Comparison of ENCODE assay signal across 2 cellular contexts in the genomic region with DNA sequence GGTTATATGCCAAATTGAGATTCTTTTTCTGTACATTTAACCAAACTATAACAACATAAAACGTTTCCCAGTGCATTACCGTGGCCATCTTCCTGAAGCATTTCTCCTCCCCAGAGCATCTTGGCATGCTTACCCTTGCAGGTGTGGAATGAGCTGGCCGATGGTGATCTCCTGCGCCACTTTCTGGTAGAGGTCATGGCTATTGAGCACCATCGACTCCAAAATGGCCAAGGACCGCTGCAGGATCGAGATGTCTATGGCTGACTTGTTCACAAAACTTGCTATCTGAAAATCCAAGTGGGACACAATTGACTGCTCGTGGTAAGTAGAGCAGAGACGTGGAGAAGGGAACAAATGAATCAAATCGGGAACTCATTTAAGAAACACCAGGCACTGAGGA.
TF ChIP-seq lines count a peak whose summit lies in the region.

No MANE protein-coding gene starts in this region.

TF ChIP-seq in GM23338, 12 proteins besides CTCF, POLR2A, EP300 and RAD21 (continued from another document):
- TF ChIP-seq, protein P1, sequence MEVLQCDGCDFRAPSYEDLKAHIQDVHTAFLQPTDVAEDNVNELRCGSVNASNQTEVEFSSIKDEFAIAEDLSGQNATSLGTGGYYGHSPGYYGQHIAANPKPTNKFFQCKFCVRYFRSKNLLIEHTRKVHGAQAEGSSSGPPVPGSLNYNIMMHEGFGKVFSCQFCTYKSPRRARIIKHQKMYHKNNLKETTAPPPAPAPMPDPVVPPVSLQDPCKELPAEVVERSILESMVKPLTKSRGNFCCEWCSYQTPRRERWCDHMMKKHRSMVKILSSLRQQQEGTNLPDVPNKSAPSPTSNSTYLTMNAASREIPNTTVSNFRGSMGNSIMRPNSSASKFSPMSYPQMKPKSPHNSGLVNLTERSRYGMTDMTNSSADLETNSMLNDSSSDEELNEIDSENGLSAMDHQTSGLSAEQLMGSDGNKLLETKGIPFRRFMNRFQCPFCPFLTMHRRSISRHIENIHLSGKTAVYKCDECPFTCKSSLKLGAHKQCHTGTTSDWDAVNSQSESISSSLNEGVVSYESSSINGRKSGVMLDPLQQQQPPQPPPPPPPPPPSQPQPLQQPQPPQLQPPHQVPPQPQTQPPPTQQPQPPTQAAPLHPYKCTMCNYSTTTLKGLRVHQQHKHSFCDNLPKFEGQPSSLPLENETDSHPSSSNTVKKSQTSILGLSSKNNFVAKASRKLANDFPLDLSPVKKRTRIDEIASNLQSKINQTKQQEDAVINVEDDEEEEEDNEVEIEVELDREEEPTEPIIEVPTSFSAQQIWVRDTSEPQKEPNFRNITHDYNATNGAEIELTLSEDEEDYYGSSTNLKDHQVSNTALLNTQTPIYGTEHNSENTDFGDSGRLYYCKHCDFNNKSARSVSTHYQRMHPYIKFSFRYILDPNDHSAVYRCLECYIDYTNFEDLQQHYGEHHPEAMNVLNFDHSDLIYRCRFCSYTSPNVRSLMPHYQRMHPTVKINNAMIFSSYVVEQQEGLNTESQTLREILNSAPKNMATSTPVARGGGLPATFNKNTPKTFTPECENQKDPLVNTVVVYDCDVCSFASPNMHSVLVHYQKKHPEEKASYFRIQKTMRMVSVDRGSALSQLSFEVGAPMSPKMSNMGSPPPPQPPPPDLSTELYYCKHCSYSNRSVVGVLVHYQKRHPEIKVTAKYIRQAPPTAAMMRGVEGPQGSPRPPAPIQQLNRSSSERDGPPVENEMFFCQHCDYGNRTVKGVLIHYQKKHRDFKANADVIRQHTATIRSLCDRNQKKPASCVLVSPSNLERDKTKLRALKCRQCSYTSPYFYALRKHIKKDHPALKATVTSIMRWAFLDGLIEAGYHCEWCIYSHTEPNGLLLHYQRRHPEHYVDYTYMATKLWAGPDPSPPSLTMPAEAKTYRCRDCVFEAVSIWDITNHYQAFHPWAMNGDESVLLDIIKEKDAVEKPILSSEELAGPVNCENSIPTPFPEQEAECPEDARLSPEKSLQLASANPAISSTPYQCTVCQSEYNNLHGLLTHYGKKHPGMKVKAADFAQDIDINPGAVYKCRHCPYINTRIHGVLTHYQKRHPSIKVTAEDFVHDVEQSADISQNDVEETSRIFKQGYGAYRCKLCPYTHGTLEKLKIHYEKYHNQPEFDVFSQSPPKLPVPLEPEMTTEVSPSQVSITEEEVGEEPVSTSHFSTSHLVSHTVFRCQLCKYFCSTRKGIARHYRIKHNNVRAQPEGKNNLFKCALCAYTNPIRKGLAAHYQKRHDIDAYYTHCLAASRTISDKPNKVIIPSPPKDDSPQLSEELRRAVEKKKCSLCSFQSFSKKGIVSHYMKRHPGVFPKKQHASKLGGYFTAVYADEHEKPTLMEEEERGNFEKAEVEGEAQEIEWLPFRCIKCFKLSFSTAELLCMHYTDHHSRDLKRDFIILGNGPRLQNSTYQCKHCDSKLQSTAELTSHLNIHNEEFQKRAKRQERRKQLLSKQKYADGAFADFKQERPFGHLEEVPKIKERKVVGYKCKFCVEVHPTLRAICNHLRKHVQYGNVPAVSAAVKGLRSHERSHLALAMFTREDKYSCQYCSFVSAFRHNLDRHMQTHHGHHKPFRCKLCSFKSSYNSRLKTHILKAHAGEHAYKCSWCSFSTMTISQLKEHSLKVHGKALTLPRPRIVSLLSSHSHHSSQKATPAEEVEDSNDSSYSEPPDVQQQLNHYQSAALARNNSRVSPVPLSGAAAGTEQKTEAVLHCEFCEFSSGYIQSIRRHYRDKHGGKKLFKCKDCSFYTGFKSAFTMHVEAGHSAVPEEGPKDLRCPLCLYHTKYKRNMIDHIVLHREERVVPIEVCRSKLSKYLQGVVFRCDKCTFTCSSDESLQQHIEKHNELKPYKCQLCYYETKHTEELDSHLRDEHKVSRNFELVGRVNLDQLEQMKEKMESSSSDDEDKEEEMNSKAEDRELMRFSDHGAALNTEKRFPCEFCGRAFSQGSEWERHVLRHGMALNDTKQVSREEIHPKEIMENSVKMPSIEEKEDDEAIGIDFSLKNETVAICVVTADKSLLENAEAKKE (CRISPR knock-in tag; IDR thresholded peaks at IDR 0.05), result no peak
- TF ChIP-seq, protein P2, sequence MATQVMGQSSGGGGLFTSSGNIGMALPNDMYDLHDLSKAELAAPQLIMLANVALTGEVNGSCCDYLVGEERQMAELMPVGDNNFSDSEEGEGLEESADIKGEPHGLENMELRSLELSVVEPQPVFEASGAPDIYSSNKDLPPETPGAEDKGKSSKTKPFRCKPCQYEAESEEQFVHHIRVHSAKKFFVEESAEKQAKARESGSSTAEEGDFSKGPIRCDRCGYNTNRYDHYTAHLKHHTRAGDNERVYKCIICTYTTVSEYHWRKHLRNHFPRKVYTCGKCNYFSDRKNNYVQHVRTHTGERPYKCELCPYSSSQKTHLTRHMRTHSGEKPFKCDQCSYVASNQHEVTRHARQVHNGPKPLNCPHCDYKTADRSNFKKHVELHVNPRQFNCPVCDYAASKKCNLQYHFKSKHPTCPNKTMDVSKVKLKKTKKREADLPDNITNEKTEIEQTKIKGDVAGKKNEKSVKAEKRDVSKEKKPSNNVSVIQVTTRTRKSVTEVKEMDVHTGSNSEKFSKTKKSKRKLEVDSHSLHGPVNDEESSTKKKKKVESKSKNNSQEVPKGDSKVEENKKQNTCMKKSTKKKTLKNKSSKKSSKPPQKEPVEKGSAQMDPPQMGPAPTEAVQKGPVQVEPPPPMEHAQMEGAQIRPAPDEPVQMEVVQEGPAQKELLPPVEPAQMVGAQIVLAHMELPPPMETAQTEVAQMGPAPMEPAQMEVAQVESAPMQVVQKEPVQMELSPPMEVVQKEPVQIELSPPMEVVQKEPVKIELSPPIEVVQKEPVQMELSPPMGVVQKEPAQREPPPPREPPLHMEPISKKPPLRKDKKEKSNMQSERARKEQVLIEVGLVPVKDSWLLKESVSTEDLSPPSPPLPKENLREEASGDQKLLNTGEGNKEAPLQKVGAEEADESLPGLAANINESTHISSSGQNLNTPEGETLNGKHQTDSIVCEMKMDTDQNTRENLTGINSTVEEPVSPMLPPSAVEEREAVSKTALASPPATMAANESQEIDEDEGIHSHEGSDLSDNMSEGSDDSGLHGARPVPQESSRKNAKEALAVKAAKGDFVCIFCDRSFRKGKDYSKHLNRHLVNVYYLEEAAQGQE (IDR thresholded peaks at IDR 0.05; ENCODE audit: unreplicated experiment), result no peak
- TF ChIP-seq STAT1 (IDR thresholded peaks at IDR 0.05; ENCODE audit: unreplicated experiment), result no peak
- no peak for TF ChIP-seq JUNB (IDR thresholded peaks at IDR 0.05; ENCODE audit: unreplicated experiment)
- TF ChIP-seq ZNF114 (CRISPR knock-in tag; IDR thresholded peaks at IDR 0.05), result no peak
- TF ChIP-seq EZH2 (IDR thresholded peaks at IDR 0.05; ENCODE audit: low read depth, unreplicated experiment), result no peak
- no peak for TF ChIP-seq ZNF331 (CRISPR knock-in tag; IDR thresholded peaks at IDR 0.05; ENCODE audit: low read depth)
- TF ChIP-seq, protein P3, sequence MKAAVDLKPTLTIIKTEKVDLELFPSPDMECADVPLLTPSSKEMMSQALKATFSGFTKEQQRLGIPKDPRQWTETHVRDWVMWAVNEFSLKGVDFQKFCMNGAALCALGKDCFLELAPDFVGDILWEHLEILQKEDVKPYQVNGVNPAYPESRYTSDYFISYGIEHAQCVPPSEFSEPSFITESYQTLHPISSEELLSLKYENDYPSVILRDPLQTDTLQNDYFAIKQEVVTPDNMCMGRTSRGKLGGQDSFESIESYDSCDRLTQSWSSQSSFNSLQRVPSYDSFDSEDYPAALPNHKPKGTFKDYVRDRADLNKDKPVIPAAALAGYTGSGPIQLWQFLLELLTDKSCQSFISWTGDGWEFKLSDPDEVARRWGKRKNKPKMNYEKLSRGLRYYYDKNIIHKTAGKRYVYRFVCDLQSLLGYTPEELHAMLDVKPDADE (IDR thresholded peaks at IDR 0.05), result no peak
- no peak for TF ChIP-seq POLR2AphosphoS5 (IDR thresholded peaks at IDR 0.05; ENCODE audit: low read depth)
- no peak for TF ChIP-seq EZH2phosphoT487 (IDR thresholded peaks at IDR 0.05; ENCODE audit: unreplicated experiment)
TF ChIP-seq in GM23338: peak in this region for 0.

TF ChIP-seq in WTC11, 78 proteins besides CTCF, POLR2A, EP300 and RAD21 (continued from another document):
- TF ChIP-seq, protein P4, sequence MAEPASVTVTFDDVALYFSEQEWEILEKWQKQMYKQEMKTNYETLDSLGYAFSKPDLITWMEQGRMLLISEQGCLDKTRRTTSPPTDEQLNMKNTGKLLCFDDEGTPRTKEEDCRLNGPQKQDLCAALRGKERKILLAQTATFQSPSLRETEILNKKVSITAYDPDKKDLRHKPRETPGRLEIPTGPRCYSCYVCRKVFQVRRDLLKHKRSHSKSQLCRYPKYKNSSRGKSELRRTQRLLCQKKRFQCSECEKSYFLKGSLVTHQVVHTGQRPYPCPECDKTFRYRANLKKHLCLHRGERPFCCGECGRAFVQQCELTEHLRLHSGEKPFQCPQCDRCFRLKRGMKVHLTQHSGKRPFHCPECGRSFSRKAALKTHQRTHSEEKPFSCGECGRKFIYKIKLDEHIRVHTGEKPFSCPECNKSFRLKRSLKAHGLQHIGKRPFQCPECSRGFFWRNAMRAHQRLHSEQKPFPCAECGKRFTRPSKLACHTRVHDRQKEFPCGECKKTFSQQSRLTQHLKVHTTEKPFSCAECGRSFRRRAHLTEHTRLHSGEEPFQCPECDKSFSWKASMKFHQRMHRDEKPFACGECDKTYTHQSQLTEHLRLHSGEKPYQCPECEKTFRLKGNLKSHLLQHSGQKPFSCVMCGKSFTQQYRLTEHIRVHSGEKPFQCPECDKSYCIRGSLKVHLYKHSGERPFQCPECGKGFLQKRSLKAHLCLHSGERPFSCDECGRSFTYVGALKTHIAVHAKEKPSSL (CRISPR knock-in tag; conservative IDR thresholded peaks at IDR 0.05), result no peak
- TF ChIP-seq, protein P5, sequence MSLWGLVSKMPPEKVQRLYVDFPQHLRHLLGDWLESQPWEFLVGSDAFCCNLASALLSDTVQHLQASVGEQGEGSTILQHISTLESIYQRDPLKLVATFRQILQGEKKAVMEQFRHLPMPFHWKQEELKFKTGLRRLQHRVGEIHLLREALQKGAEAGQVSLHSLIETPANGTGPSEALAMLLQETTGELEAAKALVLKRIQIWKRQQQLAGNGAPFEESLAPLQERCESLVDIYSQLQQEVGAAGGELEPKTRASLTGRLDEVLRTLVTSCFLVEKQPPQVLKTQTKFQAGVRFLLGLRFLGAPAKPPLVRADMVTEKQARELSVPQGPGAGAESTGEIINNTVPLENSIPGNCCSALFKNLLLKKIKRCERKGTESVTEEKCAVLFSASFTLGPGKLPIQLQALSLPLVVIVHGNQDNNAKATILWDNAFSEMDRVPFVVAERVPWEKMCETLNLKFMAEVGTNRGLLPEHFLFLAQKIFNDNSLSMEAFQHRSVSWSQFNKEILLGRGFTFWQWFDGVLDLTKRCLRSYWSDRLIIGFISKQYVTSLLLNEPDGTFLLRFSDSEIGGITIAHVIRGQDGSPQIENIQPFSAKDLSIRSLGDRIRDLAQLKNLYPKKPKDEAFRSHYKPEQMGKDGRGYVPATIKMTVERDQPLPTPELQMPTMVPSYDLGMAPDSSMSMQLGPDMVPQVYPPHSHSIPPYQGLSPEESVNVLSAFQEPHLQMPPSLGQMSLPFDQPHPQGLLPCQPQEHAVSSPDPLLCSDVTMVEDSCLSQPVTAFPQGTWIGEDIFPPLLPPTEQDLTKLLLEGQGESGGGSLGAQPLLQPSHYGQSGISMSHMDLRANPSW (CRISPR knock-in tag; conservative IDR thresholded peaks at IDR 0.05; ENCODE audit: low read depth), result no peak
- TF ChIP-seq ZNF263 (CRISPR knock-in tag; IDR thresholded peaks at IDR 0.05; ENCODE audit: low read depth), result no peak
